In the genomic region with DNA sequence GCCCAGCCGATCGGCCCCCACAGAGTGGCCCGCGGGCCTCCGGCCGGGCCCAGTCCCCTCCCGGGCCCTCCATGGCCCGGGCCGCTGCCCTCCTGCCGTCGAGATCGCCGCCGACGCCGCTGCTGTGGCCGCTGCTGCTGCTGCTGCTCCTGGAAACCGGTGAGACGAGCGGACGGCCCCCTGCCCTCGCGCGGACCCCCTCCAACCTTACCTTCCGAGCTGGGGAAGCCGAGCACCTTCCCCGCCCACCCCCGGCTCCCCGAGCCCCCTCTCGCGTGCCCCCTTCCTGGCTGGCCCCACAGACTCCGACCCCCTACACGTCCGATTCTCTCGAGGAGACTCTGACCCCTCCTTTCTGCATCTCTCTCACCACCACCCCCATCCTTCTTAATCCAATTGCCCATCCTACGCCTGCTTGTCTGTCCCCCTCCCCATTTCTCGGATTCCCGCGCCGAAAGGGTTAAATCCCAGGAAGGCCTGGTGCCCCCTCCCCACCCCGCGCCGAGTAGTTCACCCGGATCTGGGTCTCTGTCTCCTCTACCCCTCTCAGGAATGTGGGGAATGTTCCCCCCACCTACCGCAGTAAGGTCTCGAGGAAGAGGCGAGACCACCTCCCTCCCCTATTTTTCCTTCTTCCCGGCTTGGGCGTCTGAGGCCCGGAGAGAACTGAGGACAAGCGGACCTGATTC, we compare ENCODE assay signal across 8 cellular contexts. TPM values are rescaled to one million over a fixed set of nuclear protein-coding genes. Genes with fewer than 3 reads are reported as not detected.
DNase-seq lines count a peak whose midpoint lies in the region; ATAC-seq and TF ChIP-seq lines count a peak whose summit lies in the region.

No MANE protein-coding gene starts in this region.

- in situ Hi-C loops in Panc1 (cut with HindIII; ENCODE audit: low pct_unique_long_range_greater_than_20kb, low sequenced_read_pairs) = no loop called here

- H3K9me3 Mint-ChIP-seq in neural progenitor cell = no peaks in the 10 kb centered on the region

- ATAC-seq in Panc1 (no peak; the same call in 1 of the 2 replicates), GM18498 (IDR thresholded peaks at IDR 0.05; ENCODE audit: unreplicated experiment) (no peak), HG03432 (IDR thresholded peaks at IDR 0.05; ENCODE audit: unreplicated experiment) (no peak)

- H3K9ac ChIP-seq in ES-I3 (ENCODE audit: low read depth, low read length) (peak overlapping the region; percentile 93), neural progenitor cell (peak overlapping the region; percentile 92)

- H3K9me3 ChIP-seq in ES-I3 (ENCODE audit: control insufficient read depth, insufficient read depth, low read length) = no peaks in the 10 kb centered on the region
- no peaks in the 10 kb centered on the region for H3K9me3 ChIP-seq in Panc1 (ENCODE audit: control insufficient read depth, insufficient read depth, low read depth, low read length)
- H3K9me3 ChIP-seq in neural progenitor cell (ENCODE audit: low read depth) = no peaks in the 10 kb centered on the region

- BruUV-seq in Panc1 (replicated peaks; lab: Mats Ljungman, UMichigan) = no TSS peak

- H3K36me3 ChIP-seq in ES-I3 (ENCODE audit: insufficient read depth, low read length) = no peaks in the 10 kb centered on the region
- peaks cover 6% of the 10 kb centered on the region; the same call in 1 of the 2 replicates for H3K36me3 ChIP-seq in Panc1 (ENCODE audit: control insufficient read depth, insufficient read depth, low read length)
- H3K36me3 ChIP-seq in neural progenitor cell = no peaks in the 10 kb centered on the region

- peak overlapping the region; percentile 92 to 93 for H3K4me3 ChIP-seq in Panc1 (ENCODE audit: low read depth in 2 of 2, low read length in 2 of 2)
- peak overlapping the region; percentile 95 for H3K4me3 ChIP-seq in neural progenitor cell

- peaks cover 48% of the 10 kb centered on the region for H4K20me1 ChIP-seq in neural progenitor cell (ENCODE audit: low read depth)

- peaks cover 55% of the 10 kb centered on the region for H3K79me2 ChIP-seq in neural progenitor cell (ENCODE audit: low read depth)

- H3K27me3 ChIP-seq in Panc1 (ENCODE audit: control insufficient read depth, insufficient read depth, low read length) = no peaks in the 10 kb centered on the region
- no peaks in the 10 kb centered on the region for H3K27me3 ChIP-seq in neural progenitor cell

- no peaks in the 10 kb centered on the region for H3K27me3 Mint-ChIP-seq in neural progenitor cell (ENCODE audit: insufficient read depth, low read depth)

- peak overlapping the region; percentile 93 for H3K4me3 Mint-ChIP-seq in neural progenitor cell

- peak overlapping the region; percentile 99 for H3K27ac Mint-ChIP-seq in neural progenitor cell

- H3F3A ChIP-seq in neural progenitor cell (ENCODE audit: low read depth) = peaks cover 38% of the 10 kb centered on the region

- DNase-seq in Panc1 (ENCODE audit: low read depth, low spot score) (no peak), epithelial cell of prostate (ENCODE audit: low read depth, low spot score) (no peak), neural progenitor cell (ENCODE audit: low spot score) (peak; percentile 95), KG1 (lab: John Stamatoyannopoulos, UW) (no peak), NCI-H1105 (lab: John Stamatoyannopoulos, UW) (no peak)

- H2AFZ ChIP-seq in neural progenitor cell (replicated peaks) = no peak overlapping the region

- H3K4me1 ChIP-seq in ES-I3 (ENCODE audit: insufficient read depth, low read length) (peaks cover 18% of the 10 kb centered on the region), Panc1 (ENCODE audit: control insufficient read depth, insufficient read depth, low read length) (peaks cover 25% of the 10 kb centered on the region), neural progenitor cell (peaks cover 22% of the 10 kb centered on the region)

- peaks cover 28% of the 10 kb centered on the region for H3K4me1 Mint-ChIP-seq in neural progenitor cell

- CTCF ChIA-PET in Panc1 (lab: Charles Lee) = interaction anchor here (1.0 kb wide), 1 partner anchor 121 kb away, joined by 6 read pairs; no protein-coding TSS in a partner anchor

- H3K4me2 ChIP-seq in neural progenitor cell = peak overlapping the region; percentile 93

- POLR2A ChIA-PET in Panc1 (lab: Charles Lee) = interaction anchor here (0.6 to 1.0 kb wide), 3 partner anchors 58 to 124 kb away, joined by 4 to 11 read pairs (median 10); no protein-coding TSS in a partner anchor

- peaks cover under 1% of the 10 kb centered on the region for H3K36me3 Mint-ChIP-seq in neural progenitor cell

- intact Hi-C loops in Panc1 (cut with micrococcal nuclease; ENCODE audit: unreplicated experiment) = no loop called here

- TF ChIP-seq CTCF in Panc1 (IDR thresholded peaks at IDR 0.05) (no peak), neural progenitor cell (IDR thresholded peaks at IDR 0.05) (no peak)

- H3K27ac ChIP-seq in Panc1 (ENCODE audit: low read length) (peak overlapping the region; percentile 94), epithelial cell of prostate (peak overlapping the region; percentile 78), neural progenitor cell (peak overlapping the region; percentile 96)

RNA-seq across cellular contexts. Expression of gene NECTIN2, which starts 0.5 kb away (rescaled TPM):
- total RNA-seq in Panc1 (2021; ENCODE audit: unreplicated experiment) = 104 TPM
- 180 TPM for polyA plus RNA-seq in Panc1 (2012; ENCODE audit: insufficient read length)
- 54.2 and 210 TPM in 2 replicates for total RNA-seq in neural progenitor cell (ENCODE audit: low replicate concordance)

RNA-seq across cellular contexts. Expression of gene BCAM, which starts 37.7 kb away (rescaled TPM):
- total RNA-seq in Panc1 (2021; ENCODE audit: unreplicated experiment) = 21.5 TPM
- polyA plus RNA-seq in Panc1 (2012; ENCODE audit: insufficient read length) = 85.2 TPM
- 7.1 and 16.9 TPM in 2 replicates for total RNA-seq in neural progenitor cell (ENCODE audit: low replicate concordance)

RNA-seq across cellular contexts. Expression of gene TOMM40, which starts 44.5 kb away (rescaled TPM):
- total RNA-seq in Panc1 (2021; ENCODE audit: unreplicated experiment) = 147 TPM
- polyA plus RNA-seq in Panc1 (2012; ENCODE audit: insufficient read length) = 136 TPM
- total RNA-seq in neural progenitor cell (ENCODE audit: low replicate concordance) = 30.1 and 110 TPM in 2 replicates

RNA-seq across cellular contexts. Expression of gene APOE, which starts 59.0 kb away (rescaled TPM):
- 780 TPM for total RNA-seq in Panc1 (2021; ENCODE audit: unreplicated experiment)
- polyA plus RNA-seq in Panc1 (2012; ENCODE audit: insufficient read length) = 1,409 TPM
- total RNA-seq in neural progenitor cell (ENCODE audit: low replicate concordance) = 195 and 530 TPM in 2 replicates
